9 cellular contexts compared by ENCODE assay signal in genomic region chr11:37504066-37504611, GRCh38.
DNase-seq lines count a peak whose midpoint lies in the region; ATAC-seq, FAIRE-seq and TF ChIP-seq lines count a peak whose summit lies in the region.
"Had no signal": no experiment of that assay in that cellular context is flagged by ENCODE, and none has a peak within 500 bp of the region (broad histone marks: within the 10 kb centered on the region; RNA-seq: fewer than 3 reads in every experiment).

No MANE protein-coding gene starts in this region.

- peak; percentile 91 for FAIRE-seq in keratinocyte (lab: Jason Lieb, UNC)

- H3K79me2 ChIP-seq in keratinocyte (ENCODE audit: control insufficient read depth, insufficient read depth, low read length), result no peaks in the 10 kb centered on the region

- H3K36me3 Mint-ChIP-seq in activated naive CD4-positive, alpha-beta T cell treated with anti-CD3 and anti-CD28 coated beads, Interleukin-2, amount 50 U/mL, for 72 hours, result no peaks in the 10 kb centered on the region
- H3K36me3 Mint-ChIP-seq: CD4-positive, CD25-positive, alpha-beta regulatory T cell had no signal

- no peak for TF ChIP-seq CTCF in keratinocyte (optimal IDR thresholded peaks at IDR 0.05 in 1 of 3, IDR thresholded peaks at IDR 0.05 in 1 of 3, conservative IDR thresholded peaks at IDR 0.05 in 1 of 3; ENCODE audit: extremely low read depth in 1 of 3, insufficient read depth in 2 of 3, low read length in 3 of 3)

- H3K27ac ChIP-seq in keratinocyte (ENCODE audit: control insufficient read depth, insufficient read depth, low read length), result peak overlapping the region; percentile 92

- peaks cover 29% of the 10 kb centered on the region for H3K4me1 ChIP-seq in keratinocyte (ENCODE audit: control insufficient read depth, extremely low read depth, insufficient read depth, low read length)

- DNase-seq in activated naive CD4-positive, alpha-beta T cell treated with anti-CD3 and anti-CD28 coated beads, Interleukin-2, amount 50 U/mL, for 72 hours (ENCODE audit: low spot score in 2 of 2), result no peak
- DNase-seq in activated naive CD4-positive, alpha-beta T cell (lab: John Stamatoyannopoulos, UW), result no peak
- peak; percentile 95 for DNase-seq in RPMI7951 (ENCODE audit: low read depth)
- DNase-seq in keratinocyte (ENCODE audit: low read depth, low spot score), result peak; percentile 21
- DNase-seq in HUDEP-2 (lab: John Stamatoyannopoulos, UW; ENCODE audit: unreplicated experiment in 76 of 76), result no peak
- DNase-seq in activated effector memory CD4-positive, alpha-beta T cell treated with Interleukin-2 at 50 U/mL for 16 hours, result no peak
- DNase-seq in ecto neural progenitor cell (ENCODE audit: low spot score), result no peak
- DNase-seq: CD4-positive, CD25-positive, alpha-beta regulatory T cell had no signal

- H2AFZ ChIP-seq in keratinocyte (ENCODE audit: control insufficient read depth, low read length), result no peak overlapping the region

- H3K9me1 ChIP-seq in keratinocyte (ENCODE audit: control insufficient read depth, extremely low read depth, insufficient read depth, low read length), result no peaks in the 10 kb centered on the region

- no peaks in the 10 kb centered on the region for H3K36me3 ChIP-seq in keratinocyte (ENCODE audit: control insufficient read depth in 2 of 2, extremely low read depth in 1 of 2, insufficient read depth in 2 of 2, low read length in 2 of 2)

- ATAC-seq in activated naive CD4-positive, alpha-beta T cell treated with anti-CD3 and anti-CD28 coated beads, Interleukin-2, amount 50 U/mL, for 72 hours, result peak; percentile 49 to 79
- ATAC-seq in HG03045 (IDR thresholded peaks at IDR 0.05; ENCODE audit: unreplicated experiment), result peak; percentile 90

- H3K4me3 ChIP-seq in keratinocyte (ENCODE audit: control insufficient read depth in 2 of 3, extremely low read depth in 1 of 3, insufficient read depth in 2 of 3, low read depth in 1 of 3, low read length in 3 of 3), result peak overlapping the region in 2 of 3 experiments; percentile 48 to 61

- H3K4me2 ChIP-seq in keratinocyte (ENCODE audit: control insufficient read depth, extremely low read depth, insufficient read depth, low read depth, low read length), result peak overlapping the region; percentile 86

- no peak overlapping the region for H3K27ac Mint-ChIP-seq in activated naive CD4-positive, alpha-beta T cell treated with anti-CD3 and anti-CD28 coated beads, Interleukin-2, amount 50 U/mL, for 72 hours
- H3K27ac Mint-ChIP-seq: CD4-positive, CD25-positive, alpha-beta regulatory T cell had no signal

- peaks cover 12 to 13% of the 10 kb centered on the region in 2 donors for H3K9me3 Mint-ChIP-seq in activated naive CD4-positive, alpha-beta T cell treated with anti-CD3 and anti-CD28 coated beads, Interleukin-2, amount 50 U/mL, for 72 hours

- H3K9me3 ChIP-seq in keratinocyte (ENCODE audit: control insufficient read depth, low read depth, low read length), result no peaks in the 10 kb centered on the region

- H4K20me1 ChIP-seq in keratinocyte (ENCODE audit: control insufficient read depth, extremely low read depth, insufficient read depth, low read length), result no peaks in the 10 kb centered on the region

- dilution Hi-C loops in keratinocyte (cut with MboI; ENCODE audit: extremely low pct_ligation_motif_present, low sequenced_read_pairs), result no loop called here

- H3K9ac ChIP-seq in keratinocyte (ENCODE audit: control insufficient read depth, extremely low read depth, insufficient read depth, low read length), result peak overlapping the region; percentile 64

- H3K27me3 ChIP-seq in keratinocyte (ENCODE audit: control insufficient read depth, extremely low read depth, insufficient read depth, low read length), result no peaks in the 10 kb centered on the region

Comparison
In these comparisons a context has a peak if more than half of its experiments do, and no peak if none do; other contexts are left out.
1. DNase-seq: peak in RPMI7951 (single experiment) and keratinocyte (single experiment); none in activated naive CD4-positive, alpha-beta T cell treated with anti-CD3 and anti-CD28 coated beads, Interleukin-2, amount 50 U/mL, for 72 hours (0 of 2), activated naive CD4-positive, alpha-beta T cell (0 of 4), HUDEP-2 (0 of 76), activated effector memory CD4-positive, alpha-beta T cell treated with Interleukin-2 at 50 U/mL for 16 hours (single experiment) and ecto neural progenitor cell (single experiment).